Comparison of ENCODE assay signal across 21 cellular contexts in genomic region chr15:70921297-70921696, GRCh38. TPM values are rescaled to one million over a fixed set of nuclear protein-coding genes. Genes with fewer than 3 reads are reported as not detected.
DNase-seq lines count a peak whose midpoint lies in the region; ATAC-seq and TF ChIP-seq lines count a peak whose summit lies in the region.
"Had no signal": no experiment of that assay in that cellular context is flagged by ENCODE, and none has a peak within 500 bp of the region (broad histone marks: within the 10 kb centered on the region; RNA-seq: fewer than 3 reads in every experiment).

No MANE protein-coding gene starts in this region.

- H3K27ac ChIP-seq in ACC112 (ENCODE audit: low read depth, low read length) (no peak overlapping the region), GM23248 (no peak overlapping the region), OCI-LY3 (ENCODE audit: low read length) (no peak overlapping the region), vagina (no peak overlapping the region)

- H3K36me3 Mint-ChIP-seq in naive thymus-derived CD8-positive, alpha-beta T cell = peaks cover 0 to 6% (median 2%) of the 10 kb centered on the region in 3 donors
- H3K36me3 Mint-ChIP-seq: CD4-positive, CD25-positive, alpha-beta regulatory T cell had no signal

- no peak for ATAC-seq in naive thymus-derived CD8-positive, alpha-beta T cell
- ATAC-seq: HCT116, K562, Panc1, SK-N-SH treated with all-trans-retinoic acid at 6 μM for 48 hours had no signal

- POLR2A ChIA-PET in naive thymus-derived CD8-positive, alpha-beta T cell (lab: Charles Lee) = no interaction called here

- no peak overlapping the region for H3K4me2 ChIP-seq in GM23248 (ENCODE audit: unreplicated experiment)
- peak overlapping the region; percentile 46 for H3K4me2 ChIP-seq in OCI-LY3 (ENCODE audit: low read length)

- in situ Hi-C loops in GM23248 (cut with MboI) = no loop called here

- H3K36me3 ChIP-seq in ACC112 (ENCODE audit: insufficient read depth, low read length) (no peaks in the 10 kb centered on the region), GM23248 (ENCODE audit: low read depth) (no peaks in the 10 kb centered on the region), OCI-LY3 (replicated peaks; ENCODE audit: low read depth, low read length) (peaks cover 5% of the 10 kb centered on the region), vagina (no peaks in the 10 kb centered on the region)

- no peak overlapping the region for H3K27ac Mint-ChIP-seq in naive thymus-derived CD8-positive, alpha-beta T cell
- H3K27ac Mint-ChIP-seq: CD4-positive, CD25-positive, alpha-beta regulatory T cell had no signal

- H3K9me2 ChIP-seq in GM23248 (ENCODE audit: insufficient read depth) = no peaks in the 10 kb centered on the region

- 65 to 90% methylated on average over 1 of the region's 1 CpG for WGBS in GM23248 (ENCODE audit: low coverage in 1 of 2, low lambda C conversion rate in 2 of 2, missing lambda C conversion rate in 2 of 2), 2 experiments

- no peak for TF ChIP-seq POLR2A in vagina (IDR thresholded peaks at IDR 0.05)

- no peaks in the 10 kb centered on the region for H3K9me3 ChIP-seq in GM23248 (ENCODE audit: low read depth)
- peaks cover 14% of the 10 kb centered on the region; the same call in 1 of the 2 replicates for H3K9me3 ChIP-seq in OCI-LY3 (ENCODE audit: insufficient read depth, low read length)
- H3K9me3 ChIP-seq in vagina = no peaks in the 10 kb centered on the region

- no peak overlapping the region for H3K4me3 Mint-ChIP-seq in naive thymus-derived CD8-positive, alpha-beta T cell
- H3K4me3 Mint-ChIP-seq: CD4-positive, CD25-positive, alpha-beta regulatory T cell had no signal

- peaks cover 14% of the 10 kb centered on the region for H3F3A ChIP-seq in GM23248 (ENCODE audit: insufficient read depth)

- intact Hi-C loops in vagina (cut with DNase I) = no loop called here

- H3K27me3 ChIP-seq in ACC112 (ENCODE audit: insufficient read depth, low read length) (no peaks in the 10 kb centered on the region), GM23248 (replicated peaks; ENCODE audit: insufficient read depth) (no peaks in the 10 kb centered on the region), OCI-LY3 (ENCODE audit: low read depth, low read length) (no peaks in the 10 kb centered on the region; the same call in 1 of the 2 replicates), vagina (no peaks in the 10 kb centered on the region)

- H3K79me2 ChIP-seq in ACC112 (ENCODE audit: control insufficient read depth, insufficient read depth, low read length, unreplicated experiment) (no peaks in the 10 kb centered on the region), GM23248 (ENCODE audit: insufficient read depth) (no peaks in the 10 kb centered on the region), OCI-LY3 (ENCODE audit: low read length) (no peaks in the 10 kb centered on the region)

- no peaks in the 10 kb centered on the region for H4K20me1 ChIP-seq in GM23248 (ENCODE audit: insufficient read depth)
- no peaks in the 10 kb centered on the region for H4K20me1 ChIP-seq in OCI-LY3 (ENCODE audit: insufficient read depth, low read length)

- DNase-seq in GM23248 (peak; percentile 4), fibroblast of pulmonary artery (ENCODE audit: low read depth) (peak; percentile 9), NOMO-1 treated with DMSO at 0.1 percent for 48 hours (lab: John Stamatoyannopoulos, UW; ENCODE audit: unreplicated experiment) (no peak), vagina (ENCODE audit: extremely low spot score in 2 of 2) (no peak)
- no peak for DNase-seq in naive thymus-derived CD8-positive, alpha-beta T cell
- DNase-seq in activated CD4-positive, alpha-beta T cell treated with anti-CD3 and anti-CD28 coated beads, Interleukin-2, amount 50 U/mL, for 1 hour = no peak
- DNase-seq: CD4-positive, CD25-positive, alpha-beta regulatory T cell; EL; GF-D8; MM.1S; NCI-H1048; NCI-H1417 treated with DMSO at 0.1 percent for 48 hours; NCI-H187; NCI-H510A; NCI-H748 treated with DMSO at 0.1 percent for 48 hours had no signal

- H3K9me3 Mint-ChIP-seq in naive thymus-derived CD8-positive, alpha-beta T cell = peaks cover 0 to 8% (median 5%) of the 10 kb centered on the region in 9 donors

- TF ChIP-seq CTCF in OCI-LY3 (IDR thresholded peaks at IDR 0.05; ENCODE audit: low read depth, low read length) (no peak), fibroblast of pulmonary artery (IDR thresholded peaks at IDR 0.05; ENCODE audit: low read length, missing control alignments) (no peak), vagina (IDR thresholded peaks at IDR 0.05) (no peak)

- no peak overlapping the region for H3K4me3 ChIP-seq in ACC112 (ENCODE audit: low read depth, low read length)
- H3K4me3 ChIP-seq in GM23248 = no peak overlapping the region
- no peak overlapping the region for H3K4me3 ChIP-seq in OCI-LY3 (ENCODE audit: low read length)
- no peak overlapping the region for H3K4me3 ChIP-seq in fibroblast of pulmonary artery (replicated peaks; ENCODE audit: low read depth, low read length)
- no peak overlapping the region for H3K4me3 ChIP-seq in vagina
- H3K4me3 ChIP-seq: K562 had no signal

- peaks cover 25% of the 10 kb centered on the region for H3K4me1 ChIP-seq in ACC112 (ENCODE audit: control insufficient read depth, insufficient read depth, low read length, unreplicated experiment)
- peaks cover 19% of the 10 kb centered on the region for H3K4me1 ChIP-seq in GM23248 (ENCODE audit: insufficient read depth)
- peaks cover 29% of the 10 kb centered on the region for H3K4me1 ChIP-seq in OCI-LY3 (ENCODE audit: low read length)
- H3K4me1 ChIP-seq in vagina = no peaks in the 10 kb centered on the region

- peak overlapping the region; percentile 53 for H2AFZ ChIP-seq in ACC112 (ENCODE audit: low read length, unreplicated experiment)
- H2AFZ ChIP-seq in GM23248 = no peak overlapping the region
- H2AFZ ChIP-seq in OCI-LY3 (ENCODE audit: low read depth, low read length) = peak overlapping the region; percentile 18; the same call in 1 of the 2 replicates

- H3K4me1 Mint-ChIP-seq in naive thymus-derived CD8-positive, alpha-beta T cell = no peaks in the 10 kb centered on the region
- H3K4me1 Mint-ChIP-seq: CD4-positive, CD25-positive, alpha-beta regulatory T cell had no signal

- H3K9ac ChIP-seq in GM23248 (no peak overlapping the region), OCI-LY3 (ENCODE audit: low read length) (no peak overlapping the region)

- peaks cover 12 to 46% (median 18%) of the 10 kb centered on the region in 5 donors for H3K27me3 Mint-ChIP-seq in naive thymus-derived CD8-positive, alpha-beta T cell

RNA-seq across cellular contexts. Expression of gene LRRC49, which starts 28.7 kb away (rescaled TPM):
- 10.3 and 11.1 TPM in 2 replicates for total RNA-seq in GM23248 (2014; rRNA removed; shearing (Covaris generic))
- polyA plus RNA-seq in GM23248 (2016; fragmentation: Nextera tagmentation; extraction: Ambion mirVana) = 7.6 and 8.3 TPM in 2 replicates
- total RNA-seq in naive thymus-derived CD8-positive, alpha-beta T cell = not detected
- not detected for polyA plus RNA-seq in naive thymus-derived CD8-positive, alpha-beta T cell
- 8.8 TPM for total RNA-seq in vagina
- total RNA-seq: CD4-positive, CD25-positive, alpha-beta regulatory T cell; K562 had no signal

RNA-seq across cellular contexts. Expression of gene THAP10, which starts 29.1 kb away (rescaled TPM):
- 2.0 and 6.4 TPM in 2 replicates for total RNA-seq in GM23248 (2014; rRNA removed; shearing (Covaris generic))
- 5.9 and 8.0 TPM in 2 replicates for polyA plus RNA-seq in GM23248 (2016; fragmentation: Nextera tagmentation; extraction: Ambion mirVana)
- total RNA-seq in naive thymus-derived CD8-positive, alpha-beta T cell = not detected
- polyA plus RNA-seq in naive thymus-derived CD8-positive, alpha-beta T cell = not detected
- 2.7 TPM for total RNA-seq in vagina
- total RNA-seq: CD4-positive, CD25-positive, alpha-beta regulatory T cell had no signal
- polyA plus RNA-seq: CD4-positive, CD25-positive, alpha-beta regulatory T cell had no signal

Comparison
In these comparisons a context has a peak if more than half of its experiments do, and no peak if none do; other contexts are left out.
1. DNase-seq: peak in GM23248 (single experiment) and fibroblast of pulmonary artery (single experiment); none in naive thymus-derived CD8-positive, alpha-beta T cell (0 of 10), activated CD4-positive, alpha-beta T cell treated with anti-CD3 and anti-CD28 coated beads, Interleukin-2, amount 50 U/mL, for 1 hour (single experiment), NOMO-1 treated with DMSO at 0.1 percent for 48 hours (single experiment) and vagina (0 of 2).